Comparison of ENCODE assay signal across 12 cellular contexts in genomic region chr17:6712854-6713129, GRCh38. TPM values are rescaled to one million over a fixed set of nuclear protein-coding genes. Genes with fewer than 3 reads are reported as not detected.
DNase-seq lines count a peak whose midpoint lies in the region; ATAC-seq and TF ChIP-seq lines count a peak whose summit lies in the region.
"Had no signal": no experiment of that assay in that cellular context is flagged by ENCODE, and none has a peak within 500 bp of the region (broad histone marks: within the 10 kb centered on the region; RNA-seq: fewer than 3 reads in every experiment).

No MANE protein-coding gene starts in this region.

- no peak for ATAC-seq in activated T-cell treated with anti-CD3 and anti-CD28 coated beads, Interleukin-2, amount 50 U/mL, for 72 hours (replicated peaks in 1 of 2)
- ATAC-seq in stimulated activated memory B cell treated with anti-CD40 and anti-IgM and Interleukin-4, amounts not matched to agents 10 μg/mL and 1 μg/mL and 100 μg/mL, for 72 hours, result no peak
- no peak for ATAC-seq in HG02623 (IDR thresholded peaks at IDR 0.05; ENCODE audit: unreplicated experiment)

- peaks cover 0 to 3% of the 10 kb centered on the region in 2 donors for H3K9me3 Mint-ChIP-seq in activated T-cell treated with anti-CD3 and anti-CD28 coated beads, Interleukin-2, amount 50 U/mL, for 72 hours
- H3K9me3 Mint-ChIP-seq in stimulated activated memory B cell treated with anti-CD40 and anti-IgM and Interleukin-4, amounts not matched to agents 10 μg/mL and 1 μg/mL and 100 μg/mL, for 72 hours, result no peaks in the 10 kb centered on the region
- H3K9me3 Mint-ChIP-seq: natural killer cell treated with Interleukin-12 subunit alpha and Interleukin-12 subunit beta and Interleukin-15 and Interleukin-18, amount 100 ng/mL, for 72 hours had no signal

- H3K36me3 Mint-ChIP-seq in activated T-cell treated with anti-CD3 and anti-CD28 coated beads, Interleukin-2, amount 50 U/mL, for 72 hours (ENCODE audit: insufficient read depth in 2 of 2), result peaks cover 4 to 5% of the 10 kb centered on the region in 2 donors
- no peaks in the 10 kb centered on the region for H3K36me3 Mint-ChIP-seq in stimulated activated memory B cell treated with anti-CD40 and anti-IgM and Interleukin-4, amounts not matched to agents 10 μg/mL and 1 μg/mL and 100 μg/mL, for 72 hours
- H3K36me3 Mint-ChIP-seq: natural killer cell treated with Interleukin-12 subunit alpha and Interleukin-12 subunit beta and Interleukin-15 and Interleukin-18, amount 100 ng/mL, for 72 hours had no signal

- H3K4me1 Mint-ChIP-seq in activated T-cell treated with anti-CD3 and anti-CD28 coated beads, Interleukin-2, amount 50 U/mL, for 72 hours (ENCODE audit: low read depth), result peaks cover 14% of the 10 kb centered on the region
- peaks cover 23% of the 10 kb centered on the region for H3K4me1 Mint-ChIP-seq in stimulated activated memory B cell treated with anti-CD40 and anti-IgM and Interleukin-4, amounts not matched to agents 10 μg/mL and 1 μg/mL and 100 μg/mL, for 72 hours

- no peak overlapping the region for H3K27ac Mint-ChIP-seq in activated T-cell treated with anti-CD3 and anti-CD28 coated beads, Interleukin-2, amount 50 U/mL, for 72 hours
- no peak overlapping the region for H3K27ac Mint-ChIP-seq in stimulated activated memory B cell treated with anti-CD40 and anti-IgM and Interleukin-4, amounts not matched to agents 10 μg/mL and 1 μg/mL and 100 μg/mL, for 72 hours

- TF ChIP-seq CTCF in astrocyte of the cerebellum (IDR thresholded peaks at IDR 0.05; ENCODE audit: low read depth, low read length, missing control alignments), result no peak

- no peak for DNase-seq in activated T-cell treated with anti-CD3 and anti-CD28 coated beads, Interleukin-2, amount 50 U/mL, for 72 hours
- no peak for DNase-seq in activated T-cell treated with anti-CD3 and anti-CD28 coated beads, Interleukin-2, amount 50 U/mL, for 48 hours
- DNase-seq in astrocyte of the cerebellum (ENCODE audit: low read depth) (no peak), iPS-NIHi11 (ENCODE audit: low spot score) (peak; percentile 33), GM19240 (ENCODE audit: insufficient read length, low spot score) (no peak), Ammon's horn (ENCODE audit: low spot score) (no peak)
- DNase-seq: stimulated activated CD4-positive, alpha-beta T cell treated with anti-CD3 and anti-CD28 coated beads, Interleukin-4, amount 100 ng/mL, for 24 hours; tibial artery had no signal

- peak overlapping the region; percentile 68 to 81 for H3K4me3 Mint-ChIP-seq in activated T-cell treated with anti-CD3 and anti-CD28 coated beads, Interleukin-2, amount 50 U/mL, for 72 hours
- peak overlapping the region; percentile 57 for H3K4me3 Mint-ChIP-seq in stimulated activated memory B cell treated with anti-CD40 and anti-IgM and Interleukin-4, amounts not matched to agents 10 μg/mL and 1 μg/mL and 100 μg/mL, for 72 hours
- H3K4me3 Mint-ChIP-seq: natural killer cell treated with Interleukin-12 subunit alpha and Interleukin-12 subunit beta and Interleukin-15 and Interleukin-18, amount 100 ng/mL, for 72 hours had no signal

- peak overlapping the region; percentile 26 for H3K4me3 ChIP-seq in astrocyte of the cerebellum (ENCODE audit: low read depth, low read length)

- in situ Hi-C loops in astrocyte of the cerebellum (cut with HindIII; ENCODE audit: low sequenced_read_pairs), result no loop called here

- peaks cover 74% of the 10 kb centered on the region for H3K27me3 Mint-ChIP-seq in activated T-cell treated with anti-CD3 and anti-CD28 coated beads, Interleukin-2, amount 50 U/mL, for 72 hours (ENCODE audit: low read depth)
- peaks cover 92% of the 10 kb centered on the region for H3K27me3 Mint-ChIP-seq in stimulated activated memory B cell treated with anti-CD40 and anti-IgM and Interleukin-4, amounts not matched to agents 10 μg/mL and 1 μg/mL and 100 μg/mL, for 72 hours

RNA-seq across cellular contexts. Expression of gene SLC13A5, which starts 0.4 kb away (rescaled TPM):
- under 1 TPM in 1 of 2 donors, not detected in 1; 0.22 TPM for total RNA-seq in activated T-cell treated with anti-CD3 and anti-CD28 coated beads, Interleukin-2, amount 50 U/mL, for 72 hours
- total RNA-seq: glomerular endothelial cell; natural killer cell treated with Interleukin-12 subunit alpha and Interleukin-12 subunit beta and Interleukin-15 and Interleukin-18, amount 100 ng/mL, for 72 hours had no signal

RNA-seq across cellular contexts. Expression of gene XAF1, which starts 43.1 kb away (rescaled TPM):
- 10 to 100 TPM; 19.1 to 31.1 TPM for total RNA-seq in activated T-cell treated with anti-CD3 and anti-CD28 coated beads, Interleukin-2, amount 50 U/mL, for 72 hours
